ENCODE assay signal across 10 cellular contexts in genomic region chr14:58281969-58282368, GRCh38. TPM values are rescaled to one million over a fixed set of nuclear protein-coding genes. Genes with fewer than 3 reads are reported as not detected.
A peak's percentile ranks its signal among the peaks of the same experiment; 100 is the strongest.
DNase-seq lines count a peak whose midpoint lies in the region; ATAC-seq and TF ChIP-seq lines count a peak whose summit lies in the region.
"Had no signal": no experiment of that assay in that cellular context is flagged by ENCODE, and none has a peak within 500 bp of the region (broad histone marks: within the 10 kb centered on the region; RNA-seq: fewer than 3 reads in every experiment).

No MANE protein-coding gene starts in this region.

- no peak overlapping the region for H3K4me3 ChIP-seq in transverse colon

- H3K36me3 Mint-ChIP-seq in activated T-cell treated with anti-CD3 and anti-CD28 coated beads, Interleukin-2, amount 50 U/mL, for 24 hours (ENCODE audit: low read depth): peaks cover 97% of the 10 kb centered on the region
- H3K36me3 Mint-ChIP-seq in activated T-cell treated with anti-CD3 and anti-CD28 coated beads, Interleukin-2, amount 50 U/mL, for 4 hours (ENCODE audit: insufficient read depth): peaks cover 51% of the 10 kb centered on the region
- H3K36me3 Mint-ChIP-seq in mesothelial cell of epicardium: peaks cover 22% of the 10 kb centered on the region

- H3K9me3 ChIP-seq in transverse colon: no peaks in the 10 kb centered on the region

- no peaks in the 10 kb centered on the region for H3K9me3 Mint-ChIP-seq in activated T-cell treated with anti-CD3 and anti-CD28 coated beads, Interleukin-2, amount 50 U/mL, for 24 hours
- H3K9me3 Mint-ChIP-seq in activated T-cell treated with anti-CD3 and anti-CD28 coated beads, Interleukin-2, amount 50 U/mL, for 4 hours: no peaks in the 10 kb centered on the region
- H3K9me3 Mint-ChIP-seq in mesothelial cell of epicardium: no peaks in the 10 kb centered on the region

- no peak for DNase-seq in activated T-cell treated with anti-CD3 and anti-CD28 coated beads, Interleukin-2, amount 50 U/mL, for 24 hours
- no peak for DNase-seq in activated T-cell treated with anti-CD3 and anti-CD28 coated beads, Interleukin-2, amount 50 U/mL, for 4 hours
- DNase-seq in mesothelial cell of epicardium (ENCODE audit: low spot score in 2 of 2, unreplicated experiment in 2 of 2): no peak
- no peak for DNase-seq in transverse colon
- no peak for DNase-seq in activated gamma-delta T cell treated with Interleukin-2 at 50 U/mL for 16 hours
- DNase-seq in COLO829 (ENCODE audit: low spot score): no peak
- DNase-seq: activated effector memory CD4-positive, alpha-beta T cell treated with Interleukin-2 at 50 U/mL for 16 hours; stimulated activated CD4-positive, alpha-beta T cell treated with anti-CD3 and anti-CD28 coated beads, Interleukin-4, amount 100 ng/mL, for 24 hours had no signal

- H3K27ac Mint-ChIP-seq in activated T-cell treated with anti-CD3 and anti-CD28 coated beads, Interleukin-2, amount 50 U/mL, for 24 hours: peak overlapping the region; percentile 97
- peak overlapping the region; percentile 96 for H3K27ac Mint-ChIP-seq in mesothelial cell of epicardium

- ATAC-seq in activated T-cell treated with anti-CD3 and anti-CD28 coated beads, Interleukin-2, amount 50 U/mL, for 4 hours: no peak
- ATAC-seq in GM19035 (IDR thresholded peaks at IDR 0.05; ENCODE audit: unreplicated experiment): no peak

- no peak for TF ChIP-seq POLR2A in transverse colon (IDR thresholded peaks at IDR 0.05)

- H3K4me3 Mint-ChIP-seq in activated T-cell treated with anti-CD3 and anti-CD28 coated beads, Interleukin-2, amount 50 U/mL, for 24 hours: peak overlapping the region; percentile 54
- no peak overlapping the region for H3K4me3 Mint-ChIP-seq in activated T-cell treated with anti-CD3 and anti-CD28 coated beads, Interleukin-2, amount 50 U/mL, for 4 hours
- no peak overlapping the region for H3K4me3 Mint-ChIP-seq in mesothelial cell of epicardium

- TF ChIP-seq CTCF in mesothelial cell of epicardium (IDR thresholded peaks at IDR 0.05; ENCODE audit: unreplicated experiment) (no peak), transverse colon (IDR thresholded peaks at IDR 0.05) (no peak)

- WGBS in transverse colon (ENCODE audit: low coverage in 1 of 2), 2 donors: 41 to 43% methylated on average over 3 of the region's 3 CpGs

- no peaks in the 10 kb centered on the region for H3K27me3 Mint-ChIP-seq in activated T-cell treated with anti-CD3 and anti-CD28 coated beads, Interleukin-2, amount 50 U/mL, for 24 hours
- no peaks in the 10 kb centered on the region for H3K27me3 Mint-ChIP-seq in activated T-cell treated with anti-CD3 and anti-CD28 coated beads, Interleukin-2, amount 50 U/mL, for 4 hours (ENCODE audit: low read depth)
- H3K27me3 Mint-ChIP-seq in mesothelial cell of epicardium (ENCODE audit: low read depth): no peaks in the 10 kb centered on the region

- in situ Hi-C loops in transverse colon (cut with MboI; ENCODE audit: low pct_ligation_motif_present in 1 of 4, low pct_unique_long_range_greater_than_20kb in 1 of 4, low sequenced_read_pairs in 3 of 4): no loop called here

- TF ChIP-seq EP300 in transverse colon (IDR thresholded peaks at IDR 0.05; ENCODE audit: low read depth): no peak

- peak overlapping the region; percentile 66 for H3K27ac ChIP-seq in cingulate gyrus (ENCODE audit: low read depth, low read length)
- peak overlapping the region; percentile 67 to 81 (median 74) for H3K27ac ChIP-seq in transverse colon

- H3K4me1 Mint-ChIP-seq in activated T-cell treated with anti-CD3 and anti-CD28 coated beads, Interleukin-2, amount 50 U/mL, for 24 hours (ENCODE audit: low read depth): peaks cover 61% of the 10 kb centered on the region
- peaks cover 57% of the 10 kb centered on the region for H3K4me1 Mint-ChIP-seq in activated T-cell treated with anti-CD3 and anti-CD28 coated beads, Interleukin-2, amount 50 U/mL, for 4 hours (ENCODE audit: low read depth)
- H3K4me1 Mint-ChIP-seq in mesothelial cell of epicardium: peaks cover 22% of the 10 kb centered on the region

- peaks cover 0 to 44% (median 18%) of the 10 kb centered on the region in 4 donors for H3K36me3 ChIP-seq in transverse colon

- intact Hi-C loops in transverse colon (cut with DNase I; ENCODE audit: low total_unique reads): loop anchor here (2.0 kb wide), 1 partner anchor 17 kb away; the partner anchor contains the start of gene ARID4A

- no peaks in the 10 kb centered on the region for H3K27me3 ChIP-seq in transverse colon

- H3K4me1 ChIP-seq in transverse colon: peaks cover 20 to 47% (median 32%) of the 10 kb centered on the region in 4 donors

RNA-seq across cellular contexts. Expression of gene ARID4A, which starts 16.4 kb away (rescaled TPM):
- total RNA-seq in activated T-cell treated with anti-CD3 and anti-CD28 coated beads, Interleukin-2, amount 50 U/mL, for 4 hours: 10 to 100 TPM; 12.2 to 17.4 (median 13.2) TPM
- total RNA-seq in mesothelial cell of epicardium: 28.1 to 35.5 TPM (median 32.9 TPM) in 3 replicates
- 10 to 100 TPM; 20.6 to 46.4 (median 22.6) TPM for total RNA-seq in transverse colon

RNA-seq across cellular contexts. Expression of gene PSMA3, which starts 37.3 kb away (rescaled TPM):
- 100 to 1,000 TPM; 485 to 528 (median 512) TPM for total RNA-seq in activated T-cell treated with anti-CD3 and anti-CD28 coated beads, Interleukin-2, amount 50 U/mL, for 4 hours
- total RNA-seq in mesothelial cell of epicardium (133 to 142 TPM (median 133 TPM) in 3 replicates), transverse colon (10 to 100 TPM; 38.5 to 87.3 (median 80.3) TPM)
